Comparison of ENCODE assay signal across 34 cellular contexts in the genomic region with DNA sequence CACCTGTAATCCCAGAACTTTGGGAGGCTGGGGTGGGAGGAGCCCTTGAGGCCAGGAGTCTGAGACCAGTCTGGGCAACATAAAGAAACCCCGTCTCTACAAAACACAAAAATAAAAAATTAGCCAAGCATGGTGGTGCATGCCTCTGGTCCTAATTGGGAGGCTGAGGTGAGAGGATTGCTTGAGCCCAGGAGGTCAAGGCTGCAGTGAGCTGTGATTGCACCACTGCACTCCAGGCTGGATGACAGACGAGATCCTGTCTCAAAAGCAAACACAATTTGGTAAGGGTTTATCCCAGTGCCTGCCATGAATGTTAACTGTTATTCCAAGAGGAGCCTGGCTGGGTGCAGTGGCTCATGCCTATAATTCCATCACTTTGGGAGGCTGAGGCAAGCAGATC.
"Had no signal": no experiment of that assay in that cellular context is flagged by ENCODE, and none has a peak within 500 bp of the region (broad histone marks: within the 10 kb centered on the region; RNA-seq: fewer than 3 reads in every experiment).

No MANE protein-coding gene starts in this region.

- H3K36me3 ChIP-seq: MG63 had no signal

- H3K4me3 ChIP-seq: MG63 had no signal

- DNase-seq: Karpas-422, Kasumi-1, MG63, MM.1S, MV-4-11, NCI-H1048, NCI-H1092, NCI-H1092 treated with DMSO at 0.1 percent for 48 hours, NCI-H1105, NCI-H1105 treated with DMSO at 0.1 percent for 48 hours, NCI-H1417, NCI-H1417 treated with DMSO at 0.1 percent for 48 hours, NCI-H1436, NCI-H1436 treated with DMSO at 0.1 percent for 48 hours, NCI-H146, NCI-H1694, NCI-H1694 treated with DMSO at 0.1 percent for 48 hours, NCI-H187, NCI-H187 treated with DMSO at 0.1 percent for 48 hours, NCI-H1930, NCI-H2029, NCI-H2029 treated with DMSO at 0.1 percent for 48 hours, NCI-H2081, NCI-H2081 treated with DMSO at 0.1 percent for 48 hours, NCI-H2107, NCI-H2171, NCI-H2171 treated with DMSO at 0.1 percent for 48 hours, NCI-H2227 treated with DMSO at 0.1 percent for 48 hours, NCI-H226, NCI-H345, NCI-H446, NCI-H446 treated with DMSO at 0.1 percent for 48 hours, NCI-H510A had no signal

- H3K27me3 ChIP-seq: MG63 had no signal

- H3K4me2 ChIP-seq: KMS-11 had no signal

- H3K9ac ChIP-seq: KMS-11 had no signal

- H3K27ac ChIP-seq: KMS-11 had no signal
